In genomic region chr9:22084336-22085035, GRCh38 we compare ENCODE assay signal across 9 cellular contexts.
DNase-seq lines count a peak whose midpoint lies in the region; ATAC-seq and TF ChIP-seq lines count a peak whose summit lies in the region.
"Had no signal": no experiment of that assay in that cellular context is flagged by ENCODE, and none has a peak within 500 bp of the region (broad histone marks: within the 10 kb centered on the region; RNA-seq: fewer than 3 reads in every experiment).

No MANE protein-coding gene starts in this region.

- H3K4me3 ChIP-seq in Caco-2 (ENCODE audit: low read depth, low read length): no peak overlapping the region
- H3K4me3 ChIP-seq in choroid plexus epithelial cell (ENCODE audit: low read depth, low read length): no peak overlapping the region

- CTCF ChIA-PET in Caco-2 (lab: Charles Lee): no interaction called here

- H3K4me3 Mint-ChIP-seq in Caco-2 (ENCODE audit: unreplicated experiment) (no peak overlapping the region), mesothelial cell of epicardium (no peak overlapping the region)
- H3K4me3 Mint-ChIP-seq: neural crest cell had no signal

- peak overlapping the region; percentile 48 for H3K27ac Mint-ChIP-seq in Caco-2 (ENCODE audit: unreplicated experiment)
- H3K27ac Mint-ChIP-seq in mesothelial cell of epicardium: peak overlapping the region; percentile 58

- TF ChIP-seq CTCF in Caco-2 (IDR thresholded peaks at IDR 0.05; ENCODE audit: insufficient read depth in 1 of 2, low read depth in 1 of 2, low read length in 1 of 2, severe bottlenecking in 1 of 2, unreplicated experiment in 1 of 2): no peak
- no peak for TF ChIP-seq CTCF in choroid plexus epithelial cell (conservative IDR thresholded peaks at IDR 0.05; ENCODE audit: low read depth, low read length)
- TF ChIP-seq CTCF in mesothelial cell of epicardium (IDR thresholded peaks at IDR 0.05; ENCODE audit: unreplicated experiment): no peak

- DNase-seq in Caco-2 (peak in 1 of 2 experiments; percentile 20), LoVo (ENCODE audit: low spot score) (peak; percentile 84), choroid plexus epithelial cell (ENCODE audit: low read depth) (peak; percentile 92), mesothelial cell of epicardium (ENCODE audit: low spot score in 2 of 2, unreplicated experiment in 2 of 2) (no peak), GF-D8 (lab: John Stamatoyannopoulos, UW) (no peak), activated gamma-delta T cell treated with Interleukin-2 at 50 U/mL for 16 hours (no peak), hippocampal formation (lab: John Stamatoyannopoulos, UW) (no peak)

- no peaks in the 10 kb centered on the region for H3K36me3 Mint-ChIP-seq in Caco-2 (ENCODE audit: insufficient read depth, unreplicated experiment)
- no peaks in the 10 kb centered on the region for H3K36me3 Mint-ChIP-seq in mesothelial cell of epicardium

- H3K4me1 ChIP-seq in Caco-2: peaks cover 19% of the 10 kb centered on the region

- intact Hi-C loops in Caco-2 (cut with micrococcal nuclease; ENCODE audit: unreplicated experiment): no loop called here

- H3K36me3 ChIP-seq in Caco-2 (ENCODE audit: control insufficient read depth, insufficient read depth, low read length): no peaks in the 10 kb centered on the region

- H3K27me3 Mint-ChIP-seq in Caco-2 (ENCODE audit: insufficient read depth, unreplicated experiment) (no peaks in the 10 kb centered on the region), mesothelial cell of epicardium (ENCODE audit: low read depth) (no peaks in the 10 kb centered on the region)

- no peak for ATAC-seq in activated CD4-positive, CD25-positive, alpha-beta regulatory T cell treated with anti-CD3 and anti-CD28 coated beads, Interleukin-2, amount 50 U/mL, for 24 hours

- H3K9me3 ChIP-seq in Caco-2: no peaks in the 10 kb centered on the region

- POLR2A ChIA-PET in Caco-2 (lab: Charles Lee): no interaction called here

- no TSS peak for BruUV-seq in Caco-2 (replicated peaks; lab: Mats Ljungman, UMichigan)

- H3K27me3 ChIP-seq in Caco-2 (replicated peaks; ENCODE audit: control insufficient read depth, insufficient read depth, low read length): no peaks in the 10 kb centered on the region

- H3K4me1 Mint-ChIP-seq in Caco-2 (ENCODE audit: low read depth, unreplicated experiment): no peaks in the 10 kb centered on the region
- peaks cover 31% of the 10 kb centered on the region for H3K4me1 Mint-ChIP-seq in mesothelial cell of epicardium
- H3K4me1 Mint-ChIP-seq: neural crest cell had no signal

- no peaks in the 10 kb centered on the region for H3K9me3 Mint-ChIP-seq in Caco-2 (ENCODE audit: unreplicated experiment)
- no peaks in the 10 kb centered on the region for H3K9me3 Mint-ChIP-seq in mesothelial cell of epicardium
- H3K9me3 Mint-ChIP-seq: neural crest cell had no signal

Comparison
In these comparisons a context has a peak if more than half of its experiments do, and no peak if none do; other contexts are left out.
1. DNase-seq: peak in LoVo (single experiment) and choroid plexus epithelial cell (single experiment); none in mesothelial cell of epicardium (0 of 2), GF-D8 (single experiment), activated gamma-delta T cell treated with Interleukin-2 at 50 U/mL for 16 hours (single experiment) and hippocampal formation (0 of 2).